Comparison of ENCODE assay signal across 8 cellular contexts in genomic region chr18:50967714-50968661, GRCh38. TPM values are rescaled to one million over a fixed set of nuclear protein-coding genes. Genes with fewer than 3 reads are reported as not detected.
DNase-seq lines count a peak whose midpoint lies in the region; ATAC-seq and TF ChIP-seq lines count a peak whose summit lies in the region.

A gene with protein sequence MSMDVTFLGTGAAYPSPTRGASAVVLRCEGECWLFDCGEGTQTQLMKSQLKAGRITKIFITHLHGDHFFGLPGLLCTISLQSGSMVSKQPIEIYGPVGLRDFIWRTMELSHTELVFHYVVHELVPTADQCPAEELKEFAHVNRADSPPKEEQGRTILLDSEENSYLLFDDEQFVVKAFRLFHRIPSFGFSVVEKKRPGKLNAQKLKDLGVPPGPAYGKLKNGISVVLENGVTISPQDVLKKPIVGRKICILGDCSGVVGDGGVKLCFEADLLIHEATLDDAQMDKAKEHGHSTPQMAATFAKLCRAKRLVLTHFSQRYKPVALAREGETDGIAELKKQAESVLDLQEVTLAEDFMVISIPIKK (plus strand): TSS chr18:50968040. CDS start chr18:50974405, 6,365 bp downstream.

- H3K4me3 ChIP-seq in AG09309 (ENCODE audit: control insufficient read depth, low read depth, low read length) (peak within 1 kb of the TSS; percentile 66), kidney epithelial cell (ENCODE audit: low read depth, low read length) (peak within 1 kb of the TSS; percentile 76)

- DNase-seq in AG09309 (ENCODE audit: low read depth), result no peak
- peak; percentile 61 for DNase-seq in NCI-H2227 treated with DMSO at 0.1 percent for 48 hours (lab: John Stamatoyannopoulos, UW)
- DNase-seq in activated CD4-positive, CD25-positive, alpha-beta regulatory T cell treated with anti-CD3 and anti-CD28 coated beads, Interleukin-2, amount 50 U/mL, for 72 hours, result peak; percentile 73
- DNase-seq in cerebellar cortex (ENCODE audit: low spot score), result peak; percentile 70
- DNase-seq in kidney epithelial cell (ENCODE audit: low read depth), result no peak
- DNase-seq in stimulated activated CD4-positive, alpha-beta T cell treated with anti-CD3 and anti-CD28 coated beads, Interleukin-15, amount 100 ng/mL, for 24 hours, result peak; percentile 75

- ATAC-seq in GM18870 (IDR thresholded peaks at IDR 0.05; ENCODE audit: unreplicated experiment) (peak; percentile 57), HG03108 (IDR thresholded peaks at IDR 0.05; ENCODE audit: unreplicated experiment) (peak; percentile 95)

- H3K36me3 ChIP-seq in kidney epithelial cell (ENCODE audit: control insufficient read depth, insufficient read depth, low read length), result no peaks in the 10 kb centered on the region

- TF ChIP-seq CTCF in AG09309 (IDR thresholded peaks at IDR 0.05; ENCODE audit: control insufficient read depth, insufficient read depth, low read depth, low read length, missing control alignments) (no peak), kidney epithelial cell (IDR thresholded peaks at IDR 0.05; ENCODE audit: insufficient read depth, low read length, poor library complexity, severe bottlenecking) (no peak)

- no peaks in the 10 kb centered on the region for H3K27me3 ChIP-seq in kidney epithelial cell (ENCODE audit: control insufficient read depth, insufficient read depth, low read length)

RNA-seq across cellular contexts. Expression of the gene that starts here (rescaled TPM):
- 7.1 and 9.7 TPM in 2 replicates for total RNA-seq in kidney epithelial cell

Comparison
In these comparisons a context has a peak if more than half of its experiments do, and no peak if none do; other contexts are left out.
1. DNase-seq: peak in NCI-H2227 treated with DMSO at 0.1 percent for 48 hours (single experiment), activated CD4-positive, CD25-positive, alpha-beta regulatory T cell treated with anti-CD3 and anti-CD28 coated beads, Interleukin-2, amount 50 U/mL, for 72 hours (single experiment), cerebellar cortex (single experiment) and stimulated activated CD4-positive, alpha-beta T cell treated with anti-CD3 and anti-CD28 coated beads, Interleukin-15, amount 100 ng/mL, for 24 hours (single experiment); none in AG09309 (single experiment) and kidney epithelial cell (single experiment).